ENCODE assay signal across 12 cellular contexts in genomic region chr6:139402935-139403386, GRCh38. TPM values are rescaled to one million over a fixed set of nuclear protein-coding genes. Genes with fewer than 3 reads are reported as not detected.
DNase-seq lines count a peak whose midpoint lies in the region; TF ChIP-seq lines count a peak whose summit lies in the region.
"Had no signal": no experiment of that assay in that cellular context is flagged by ENCODE, and none has a peak within 500 bp of the region (broad histone marks: within the 10 kb centered on the region; RNA-seq: fewer than 3 reads in every experiment).

No MANE protein-coding gene starts in this region.

- DNase-seq in HFFc6, result peak; percentile 96
- peak; percentile 95 for DNase-seq in choroid plexus epithelial cell (ENCODE audit: low read depth)
- peak; percentile 76 for DNase-seq in hepatic stellate cell (ENCODE audit: low spot score)
- DNase-seq in stromal cell of bone marrow (ENCODE audit: low read depth), result peak; percentile 90
- no peak for DNase-seq in activated naive CD8-positive, alpha-beta T cell treated with anti-CD3 and anti-CD28 coated beads for 36 hours
- no peak for DNase-seq in activated CD8-positive, alpha-beta memory T cell treated with anti-CD3 and anti-CD28 coated beads, Interleukin-2, amount 50 U/mL, for 48 hours
- no peak for DNase-seq in SIG-M5 (lab: John Stamatoyannopoulos, UW)
- DNase-seq in effector CD4-positive, alpha-beta T cell, result no peak
- DNase-seq: DMS153, midbrain, NCI-H187, small intestine had no signal

- peak overlapping the region; percentile 88 for H3K27ac Mint-ChIP-seq in HFFc6
- no peak overlapping the region for H3K27ac Mint-ChIP-seq in activated naive CD8-positive, alpha-beta T cell treated with anti-CD3 and anti-CD28 coated beads for 36 hours

- TF ChIP-seq CTCF in HFFc6 (IDR thresholded peaks at IDR 0.05), result no peak
- no peak for TF ChIP-seq CTCF in choroid plexus epithelial cell (conservative IDR thresholded peaks at IDR 0.05; ENCODE audit: low read depth, low read length)

- H3K4me3 ChIP-seq in choroid plexus epithelial cell (ENCODE audit: low read depth, low read length), result no peak overlapping the region

- no peaks in the 10 kb centered on the region; the same call in 1 of the 2 replicates for H3K27me3 Mint-ChIP-seq in HFFc6 (ENCODE audit: insufficient read depth)
- H3K27me3 Mint-ChIP-seq in activated naive CD8-positive, alpha-beta T cell treated with anti-CD3 and anti-CD28 coated beads for 36 hours, result peaks cover 3% of the 10 kb centered on the region

- no peaks in the 10 kb centered on the region for H3K36me3 Mint-ChIP-seq in HFFc6 (ENCODE audit: low read depth)
- H3K36me3 Mint-ChIP-seq in activated naive CD8-positive, alpha-beta T cell treated with anti-CD3 and anti-CD28 coated beads for 36 hours, result no peaks in the 10 kb centered on the region

- H3K4me3 Mint-ChIP-seq in HFFc6, result peak overlapping the region; percentile 23
- H3K4me3 Mint-ChIP-seq in activated naive CD8-positive, alpha-beta T cell treated with anti-CD3 and anti-CD28 coated beads for 36 hours, result no peak overlapping the region

- H3K4me1 Mint-ChIP-seq in HFFc6 (ENCODE audit: low read depth), result peaks cover 41% of the 10 kb centered on the region
- no peaks in the 10 kb centered on the region for H3K4me1 Mint-ChIP-seq in activated naive CD8-positive, alpha-beta T cell treated with anti-CD3 and anti-CD28 coated beads for 36 hours

- H3K9me3 Mint-ChIP-seq in HFFc6, result no peaks in the 10 kb centered on the region
- no peaks in the 10 kb centered on the region for H3K9me3 Mint-ChIP-seq in activated naive CD8-positive, alpha-beta T cell treated with anti-CD3 and anti-CD28 coated beads for 36 hours

RNA-seq across cellular contexts. Expression of gene CITED2, which starts 28.5 kb away (rescaled TPM):
- total RNA-seq in HFFc6 (2021; fragmentation: NEBNext Ultra II Directional; extraction: Animal tissue kit (Norgen Biotek cat#: 25700)), result 1,000 to 10,000 TPM; 1,147 to 1,717 (median 1,616) TPM
- 10 to 100 TPM; 28.4 to 28.5 TPM for total RNA-seq in activated naive CD8-positive, alpha-beta T cell treated with anti-CD3 and anti-CD28 coated beads for 36 hours

Comparison
In these comparisons a context has a peak if more than half of its experiments do, and no peak if none do; other contexts are left out.
1. DNase-seq: peak in HFFc6 (single experiment), choroid plexus epithelial cell (single experiment), hepatic stellate cell (single experiment) and stromal cell of bone marrow (single experiment); none in activated naive CD8-positive, alpha-beta T cell treated with anti-CD3 and anti-CD28 coated beads for 36 hours (single experiment), activated CD8-positive, alpha-beta memory T cell treated with anti-CD3 and anti-CD28 coated beads, Interleukin-2, amount 50 U/mL, for 48 hours (single experiment), SIG-M5 (single experiment) and effector CD4-positive, alpha-beta T cell (single experiment).
2. RNA of gene CITED2, which starts 28.5 kb away (total RNA-seq): 1,147 to 1,717 TPM in HFFc6; 28.4 to 28.5 TPM in activated naive CD8-positive, alpha-beta T cell treated with anti-CD3 and anti-CD28 coated beads for 36 hours; every median in the first group is over 10 times any median in the second.